1 cellular context compared by ENCODE assay signal in genomic region chr6:22081709-22082108, GRCh38.
TF ChIP-seq lines count a peak whose summit lies in the region.

No MANE protein-coding gene starts in this region.

TF ChIP-seq in WTC11, 78 proteins besides CTCF, POLR2A, EP300 and RAD21 (continued from another document):
- TF ChIP-seq PRDM15 (CRISPR knock-in tag; IDR thresholded peaks at IDR 0.05) = no peak
- no peak for TF ChIP-seq ELF4 (CRISPR knock-in tag; IDR thresholded peaks at IDR 0.05; ENCODE audit: low read depth)
- no peak for TF ChIP-seq MLX (CRISPR knock-in tag; IDR thresholded peaks at IDR 0.05)
- no peak for TF ChIP-seq AR (CRISPR knock-in tag; IDR thresholded peaks at IDR 0.05)
- TF ChIP-seq CDX4 (CRISPR knock-in tag; IDR thresholded peaks at IDR 0.05; ENCODE audit: borderline replicate concordance) = no peak
- no peak for TF ChIP-seq NR1H2 (CRISPR knock-in tag; IDR thresholded peaks at IDR 0.05)
- TF ChIP-seq NR2C2 (CRISPR knock-in tag; IDR thresholded peaks at IDR 0.05) = no peak
TF ChIP-seq in WTC11: peak in this region for 0.
